ENCODE assay signal across 9 cellular contexts in genomic region chr1:62689524-62689923, GRCh38. TPM values are rescaled to one million over a fixed set of nuclear protein-coding genes. Genes with fewer than 3 reads are reported as not detected.
A peak's percentile ranks its signal among the peaks of the same experiment; 100 is the strongest.
DNase-seq lines count a peak whose midpoint lies in the region; ATAC-seq, FAIRE-seq and TF ChIP-seq lines count a peak whose summit lies in the region.
"Had no signal": no experiment of that assay in that cellular context is flagged by ENCODE, and none has a peak within 500 bp of the region (broad histone marks: within the 10 kb centered on the region; RNA-seq: fewer than 3 reads in every experiment).

No MANE protein-coding gene starts in this region.

- H3K4me3 Mint-ChIP-seq in GM23338 = peak overlapping the region; percentile 95

- no peak for TF ChIP-seq CTCF in GM23338 (conservative IDR thresholded peaks at IDR 0.05; ENCODE audit: low read depth in 2 of 2)
- TF ChIP-seq CTCF in SK-N-SH (IDR thresholded peaks at IDR 0.05) = no peak
- no peak for TF ChIP-seq CTCF in foreskin keratinocyte (conservative IDR thresholded peaks at IDR 0.05)
- TF ChIP-seq CTCF in D721Med (IDR thresholded peaks at IDR 0.05; ENCODE audit: insufficient read depth, missing control alignments) = no peak

- no peak for DNase-seq in GM23338 (ENCODE audit: low spot score)
- DNase-seq in SK-N-SH = no peak
- peak; percentile 51 to 79 for DNase-seq in foreskin keratinocyte
- no peak for DNase-seq in D721Med (ENCODE audit: insufficient read length, low spot score)
- DNase-seq: H7 had no signal

- WGBS in SK-N-SH (ENCODE audit: low lambda C conversion rate) = 67% methylated on average over 1 of the region's 1 CpG

- peaks cover 25% of the 10 kb centered on the region for H3K4me1 Mint-ChIP-seq in GM23338

- TF ChIP-seq EP300 in SK-N-SH (IDR thresholded peaks at IDR 0.05; ENCODE audit: borderline replicate concordance in 1 of 2, low read depth in 1 of 2, low read length in 1 of 2) = no peak

- peaks cover 10% of the 10 kb centered on the region for H3K27me3 Mint-ChIP-seq in GM23338 (ENCODE audit: insufficient read depth, low read depth, poor library complexity)

- H3K9me2 ChIP-seq in GM23338 (ENCODE audit: insufficient read depth) (no peaks in the 10 kb centered on the region), SK-N-SH (no peaks in the 10 kb centered on the region)

- H3K27ac ChIP-seq in GM23338 (ENCODE audit: low read depth) = no peak overlapping the region
- H3K27ac ChIP-seq in SK-N-SH (ENCODE audit: low read depth in 2 of 2, low read length in 1 of 2) = peak overlapping the region; percentile 63 to 74
- no peak overlapping the region for H3K27ac ChIP-seq in foreskin keratinocyte

- H3K4me3 ChIP-seq in GM23338 (peak overlapping the region; percentile 89), SK-N-SH (ENCODE audit: low read depth in 2 of 2, low read length in 1 of 2) (peak overlapping the region; percentile 1 to 21; a peak in 2 of 4 replicates), skeletal muscle satellite cell (ENCODE audit: low read length) (peak overlapping the region; percentile 48)

- H3K27ac Mint-ChIP-seq in GM23338 = no peak overlapping the region

- 0 out of 2 replicates have a peak, but pooled peaks cover 4% of the 10 kb centered on the region for H3K27me3 ChIP-seq in GM23338 (ENCODE audit: insufficient read depth)
- no peaks in the 10 kb centered on the region for H3K27me3 ChIP-seq in SK-N-SH (ENCODE audit: insufficient read depth)
- no peaks in the 10 kb centered on the region for H3K27me3 ChIP-seq in foreskin keratinocyte
- no peaks in the 10 kb centered on the region for H3K27me3 ChIP-seq in skeletal muscle satellite cell (ENCODE audit: control insufficient read depth, insufficient read depth, low read length)

- H3K36me3 ChIP-seq in GM23338 (ENCODE audit: insufficient read depth) = no peaks in the 10 kb centered on the region
- H3K36me3 ChIP-seq in SK-N-SH (replicated peaks in 1 of 2; ENCODE audit: control insufficient read depth in 1 of 2, insufficient read depth in 2 of 2, low read length in 1 of 2) = no peaks in the 10 kb centered on the region
- H3K36me3 ChIP-seq in skeletal muscle satellite cell (ENCODE audit: insufficient read depth, low read length) = no peaks in the 10 kb centered on the region

- H3K9me3 ChIP-seq in SK-N-SH = no peaks in the 10 kb centered on the region
- no peaks in the 10 kb centered on the region for H3K9me3 ChIP-seq in skeletal muscle satellite cell (replicated peaks; ENCODE audit: low read length)

- no peak for ATAC-seq in GM23338
- peak; percentile 61 for ATAC-seq in foreskin keratinocyte
- ATAC-seq in HG03354 (IDR thresholded peaks at IDR 0.05; ENCODE audit: poor library complexity, severe bottlenecking, unreplicated experiment) = no peak
- no peak for ATAC-seq in HG02763 (IDR thresholded peaks at IDR 0.05; ENCODE audit: unreplicated experiment)
- no peak for ATAC-seq in HG03097 (IDR thresholded peaks at IDR 0.05; ENCODE audit: low FRiP score, unreplicated experiment)

- H3K79me2 ChIP-seq in GM23338 (replicated peaks; ENCODE audit: insufficient read depth) (peaks cover 22% of the 10 kb centered on the region), SK-N-SH (ENCODE audit: insufficient read depth) (peaks cover 41% of the 10 kb centered on the region)

- H3K9me3 Mint-ChIP-seq in GM23338 = peaks cover 4% of the 10 kb centered on the region; the same call in 2 of the 3 replicates

- H3K9ac ChIP-seq in SK-N-SH (peak overlapping the region; percentile 44; the same call in 1 of the 2 replicates), skeletal muscle satellite cell (ENCODE audit: low read depth, low read length) (peak overlapping the region; percentile 10)

- H3K4me2 ChIP-seq in GM23338 = peak overlapping the region; percentile 96
- peak overlapping the region; percentile 75 for H3K4me2 ChIP-seq in SK-N-SH
- peak overlapping the region; percentile 99 for H3K4me2 ChIP-seq in skeletal muscle satellite cell (ENCODE audit: low read length)

- no peak overlapping the region for H2AFZ ChIP-seq in GM23338
- peak overlapping the region; percentile 23; the same call in 1 of the 2 replicates for H2AFZ ChIP-seq in SK-N-SH (ENCODE audit: low read depth)

- TF ChIP-seq RAD21 in SK-N-SH (IDR thresholded peaks at IDR 0.05; ENCODE audit: low read length) = no peak

- POLR2A ChIA-PET in SK-N-SH (lab: Yijun Ruan, JAX) = no interaction called here

- H4K20me1 ChIP-seq in GM23338 (replicated peaks; ENCODE audit: insufficient read depth) (0 out of 2 replicates have a peak, but pooled peaks cover 4% of the 10 kb centered on the region), SK-N-SH (ENCODE audit: insufficient read depth) (peaks cover 19% of the 10 kb centered on the region)

- H3F3A ChIP-seq in GM23338 (replicated peaks; ENCODE audit: low read depth) (0 out of 2 replicates have a peak, but pooled peaks cover 4% of the 10 kb centered on the region), SK-N-SH (replicated peaks; ENCODE audit: insufficient read depth) (peaks cover 29% of the 10 kb centered on the region)

- H3K36me3 Mint-ChIP-seq in GM23338 (ENCODE audit: low read depth) = peaks cover 4% of the 10 kb centered on the region; the same call in 2 of the 3 replicates

- no peak for FAIRE-seq in D721Med (lab: Jason Lieb, UNC)

- H3K4me1 ChIP-seq in GM23338 (ENCODE audit: insufficient read depth) (peaks cover 13% of the 10 kb centered on the region), SK-N-SH (ENCODE audit: control insufficient read depth in 1 of 2, insufficient read depth in 2 of 2, low read depth in 1 of 2, low read length in 1 of 2) (peaks cover 29 to 31% of the 10 kb centered on the region in 2 experiments; a peak in 3 of 4 replicates), foreskin keratinocyte (peaks cover 34% of the 10 kb centered on the region), skeletal muscle satellite cell (ENCODE audit: control insufficient read depth, insufficient read depth, low read length) (peaks cover 42% of the 10 kb centered on the region)

- CTCF ChIA-PET in SK-N-SH (lab: Yijun Ruan, JAX) = interaction anchor here (1.0 to 1.4 kb wide), 3 partner anchors 10 to 182 kb away, joined by 3 read pairs; no protein-coding TSS in a partner anchor

TF ChIP-seq in GM23338, 12 proteins besides CTCF, POLR2A, EP300 and RAD21 (continues in another document):
- TF ChIP-seq ETS1 (IDR thresholded peaks at IDR 0.05) = no peak

TF ChIP-seq in SK-N-SH, 30 proteins besides CTCF, POLR2A, EP300 and RAD21:
- TF ChIP-seq FOSL2 (IDR thresholded peaks at IDR 0.05; ENCODE audit: borderline replicate concordance, low read depth) = peak; percentile 72; the same call in 1 of the 2 replicates
- peak; percentile 63 for TF ChIP-seq JUND (IDR thresholded peaks at IDR 0.05)
- TF ChIP-seq NFIC (IDR thresholded peaks at IDR 0.05; ENCODE audit: borderline replicate concordance) = peak; percentile 39; the same call in 1 of the 2 replicates
- no peak for TF ChIP-seq POLR2AphosphoS5 (IDR thresholded peaks at IDR 0.05; ENCODE audit: low read depth, low read length)
- TF ChIP-seq RXRA (IDR thresholded peaks at IDR 0.05; ENCODE audit: borderline replicate concordance, low read depth) = 0 out of 2 replicates have a peak, but pooled peaks have one; percentile 23
- TF ChIP-seq, protein P1, sequence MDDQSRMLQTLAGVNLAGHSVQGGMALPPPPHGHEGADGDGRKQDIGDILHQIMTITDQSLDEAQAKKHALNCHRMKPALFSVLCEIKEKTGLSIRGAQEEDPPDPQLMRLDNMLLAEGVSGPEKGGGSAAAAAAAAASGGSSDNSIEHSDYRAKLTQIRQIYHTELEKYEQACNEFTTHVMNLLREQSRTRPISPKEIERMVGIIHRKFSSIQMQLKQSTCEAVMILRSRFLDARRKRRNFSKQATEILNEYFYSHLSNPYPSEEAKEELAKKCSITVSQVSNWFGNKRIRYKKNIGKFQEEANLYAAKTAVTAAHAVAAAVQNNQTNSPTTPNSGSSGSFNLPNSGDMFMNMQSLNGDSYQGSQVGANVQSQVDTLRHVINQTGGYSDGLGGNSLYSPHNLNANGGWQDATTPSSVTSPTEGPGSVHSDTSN (IDR thresholded peaks at IDR 0.05) = peak; percentile 28; the same call in 1 of the 2 replicates
- 0 out of 2 replicates have a peak, but pooled peaks have one; percentile 22 for TF ChIP-seq TCF12 (IDR thresholded peaks at IDR 0.05)
- no peak for TF ChIP-seq MAX (IDR thresholded peaks at IDR 0.05; ENCODE audit: low read depth)

RNA-seq across cellular contexts. Expression of gene DOCK7, which starts 1.3 kb away (rescaled TPM):
- total RNA-seq in GM23338 (2014; rRNA removed; shearing (Covaris generic)) = 37.3 and 37.4 TPM in 2 replicates
- polyA plus RNA-seq in GM23338 (2016; fragmentation: Nextera tagmentation; extraction: Ambion mirVana) = 11.9 and 20.5 TPM in 2 replicates
- 27.6 and 32.0 TPM in 2 replicates for polyA plus RNA-seq in SK-N-SH (2012; rRNA removed)
- 33.4 and 41.3 TPM in 2 replicates for polyA plus RNA-seq in SK-N-SH (2012; cell fraction: cytosol; rRNA removed)
- polyA plus RNA-seq in SK-N-SH (2012; cell fraction: nucleus; rRNA removed) = 24.1 and 52.5 TPM in 2 replicates
- total RNA-seq in foreskin keratinocyte = 51.6 and 57.5 TPM in 2 replicates
- 11.3 and 13.8 TPM in 2 replicates for polyA plus RNA-seq in foreskin keratinocyte
- total RNA-seq in skeletal muscle satellite cell (2012; rRNA removed) = 74.0 and 161 TPM in 2 replicates

Comparison
In these comparisons a context has a peak if more than half of its experiments do, and no peak if none do; other contexts are left out.
1. DNase-seq: peak in foreskin keratinocyte (2 of 2); none in GM23338 (single experiment), SK-N-SH (single experiment) and D721Med (single experiment).
2. H3K27ac ChIP-seq: peak in SK-N-SH (2 of 2); none in GM23338 (single experiment) and foreskin keratinocyte (single experiment).
3. H3K4me3 ChIP-seq: peak in every context shown above with its lines; median percentile 89 in GM23338; 48 in skeletal muscle satellite cell; 11 in SK-N-SH.
4. Peak in every context shown above with its lines, with median percentiles within 50 percentile points of each other: H3K4me2 ChIP-seq.